In genomic region chr17:3401786-3402185, GRCh38 we compare ENCODE assay signal across 9 cellular contexts. TPM values are rescaled to one million over a fixed set of nuclear protein-coding genes. Genes with fewer than 3 reads are reported as not detected.
"Had no signal": no experiment of that assay in that cellular context is flagged by ENCODE, and none has a peak within 500 bp of the region (broad histone marks: within the 10 kb centered on the region; RNA-seq: fewer than 3 reads in every experiment).

No MANE protein-coding gene starts in this region.

- ATAC-seq: GM23338, K562 had no signal

- FAIRE-seq: H1, H54, HTR-8/SVneo, K562 had no signal

- H3K4me3 ChIP-seq: GM23338, K562 had no signal

- H2AFZ ChIP-seq: GM23338 had no signal

- DNase-seq: H9, HCEC 1CT, KG1 had no signal

- H3K4me2 ChIP-seq: GM23338 had no signal

RNA-seq across cellular contexts. Expression of gene OR1E1, which starts 3.6 kb away (rescaled TPM):
- total RNA-seq: GM23338, H1, H9, HT-29, K562 had no signal
- polyA plus RNA-seq: GM23338, H1, K562 had no signal

RNA-seq across cellular contexts. Expression of gene OR3A3, which starts 9.4 kb away (rescaled TPM):
- total RNA-seq: GM23338, H1, H9, HT-29, K562 had no signal
- polyA plus RNA-seq: GM23338, H1, K562 had no signal

RNA-seq across cellular contexts. Expression of gene OR3A2, which starts 15.7 kb away (rescaled TPM):
- total RNA-seq: H1, H9, HT-29, K562 had no signal
- polyA plus RNA-seq: H1, K562 had no signal

RNA-seq across cellular contexts. Expression of gene OR1E2, which starts 31.9 kb away (rescaled TPM):
- total RNA-seq: GM23338, H1, H9, HT-29, K562 had no signal
- polyA plus RNA-seq: GM23338, H1, K562 had no signal
